ENCODE assay signal across 1 cellular context in genomic region chr6:159038914-159039884, GRCh38.
TF ChIP-seq lines count a peak whose summit lies in the region.

No MANE protein-coding gene starts in this region.

TF ChIP-seq in GM12878, 131 proteins besides CTCF, POLR2A, EP300 and RAD21 (continued from another document and continues in another):
- TF ChIP-seq ZBTB40 (IDR thresholded peaks at IDR 0.05; ENCODE audit: borderline replicate concordance) = peak; percentile 69; the same call in 1 of the 2 replicates
- TF ChIP-seq SMARCA5 (IDR thresholded peaks at IDR 0.05) = peak; percentile 84; the same call in 1 of the 2 replicates
- peak; percentile 89 for TF ChIP-seq NBN (IDR thresholded peaks at IDR 0.05)
- no peak for TF ChIP-seq POLR2AphosphoS2 (IDR thresholded peaks at IDR 0.05; ENCODE audit: low read depth, low read length)
- TF ChIP-seq IKZF2 (IDR thresholded peaks at IDR 0.05) = peak; percentile 97
- no peak for TF ChIP-seq SMC3 (IDR thresholded peaks at IDR 0.05; ENCODE audit: borderline replicate concordance, low read length)
- peak; percentile 98 for TF ChIP-seq MTA2 (IDR thresholded peaks at IDR 0.05; ENCODE audit: low read depth)
- TF ChIP-seq, protein P1, sequence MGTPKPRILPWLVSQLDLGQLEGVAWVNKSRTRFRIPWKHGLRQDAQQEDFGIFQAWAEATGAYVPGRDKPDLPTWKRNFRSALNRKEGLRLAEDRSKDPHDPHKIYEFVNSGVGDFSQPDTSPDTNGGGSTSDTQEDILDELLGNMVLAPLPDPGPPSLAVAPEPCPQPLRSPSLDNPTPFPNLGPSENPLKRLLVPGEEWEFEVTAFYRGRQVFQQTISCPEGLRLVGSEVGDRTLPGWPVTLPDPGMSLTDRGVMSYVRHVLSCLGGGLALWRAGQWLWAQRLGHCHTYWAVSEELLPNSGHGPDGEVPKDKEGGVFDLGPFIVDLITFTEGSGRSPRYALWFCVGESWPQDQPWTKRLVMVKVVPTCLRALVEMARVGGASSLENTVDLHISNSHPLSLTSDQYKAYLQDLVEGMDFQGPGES (IDR thresholded peaks at IDR 0.05) = no peak
- TF ChIP-seq SP1 (IDR thresholded peaks at IDR 0.05; ENCODE audit: low read depth, low read length) = peak; percentile 21
- TF ChIP-seq, protein P2, sequence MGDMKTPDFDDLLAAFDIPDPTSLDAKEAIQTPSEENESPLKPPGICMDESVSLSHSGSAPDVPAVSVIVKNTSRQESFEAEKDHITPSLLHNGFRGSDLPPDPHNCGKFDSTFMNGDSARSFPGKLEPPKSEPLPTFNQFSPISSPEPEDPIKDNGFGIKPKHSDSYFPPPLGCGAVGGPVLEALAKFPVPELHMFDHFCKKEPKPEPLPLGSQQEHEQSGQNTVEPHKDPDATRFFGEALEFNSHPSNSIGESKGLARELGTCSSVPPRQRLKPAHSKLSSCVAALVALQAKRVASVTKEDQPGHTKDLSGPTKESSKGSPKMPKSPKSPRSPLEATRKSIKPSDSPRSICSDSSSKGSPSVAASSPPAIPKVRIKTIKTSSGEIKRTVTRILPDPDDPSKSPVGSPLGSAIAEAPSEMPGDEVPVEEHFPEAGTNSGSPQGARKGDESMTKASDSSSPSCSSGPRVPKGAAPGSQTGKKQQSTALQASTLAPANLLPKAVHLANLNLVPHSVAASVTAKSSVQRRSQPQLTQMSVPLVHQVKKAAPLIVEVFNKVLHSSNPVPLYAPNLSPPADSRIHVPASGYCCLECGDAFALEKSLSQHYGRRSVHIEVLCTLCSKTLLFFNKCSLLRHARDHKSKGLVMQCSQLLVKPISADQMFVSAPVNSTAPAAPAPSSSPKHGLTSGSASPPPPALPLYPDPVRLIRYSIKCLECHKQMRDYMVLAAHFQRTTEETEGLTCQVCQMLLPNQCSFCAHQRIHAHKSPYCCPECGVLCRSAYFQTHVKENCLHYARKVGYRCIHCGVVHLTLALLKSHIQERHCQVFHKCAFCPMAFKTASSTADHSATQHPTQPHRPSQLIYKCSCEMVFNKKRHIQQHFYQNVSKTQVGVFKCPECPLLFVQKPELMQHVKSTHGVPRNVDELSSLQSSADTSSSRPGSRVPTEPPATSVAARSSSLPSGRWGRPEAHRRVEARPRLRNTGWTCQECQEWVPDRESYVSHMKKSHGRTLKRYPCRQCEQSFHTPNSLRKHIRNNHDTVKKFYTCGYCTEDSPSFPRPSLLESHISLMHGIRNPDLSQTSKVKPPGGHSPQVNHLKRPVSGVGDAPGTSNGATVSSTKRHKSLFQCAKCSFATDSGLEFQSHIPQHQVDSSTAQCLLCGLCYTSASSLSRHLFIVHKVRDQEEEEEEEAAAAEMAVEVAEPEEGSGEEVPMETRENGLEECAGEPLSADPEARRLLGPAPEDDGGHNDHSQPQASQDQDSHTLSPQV (IDR thresholded peaks at IDR 0.05) = 0 out of 2 replicates have a peak, but pooled peaks have one; percentile 10
- no peak for TF ChIP-seq PRDM15 (CRISPR knock-in tag; IDR thresholded peaks at IDR 0.05)
- peak; percentile 92; the same call in 1 of the 2 replicates for TF ChIP-seq MTA3 (IDR thresholded peaks at IDR 0.05; ENCODE audit: borderline replicate concordance, low read length)
- TF ChIP-seq MAX (IDR thresholded peaks at IDR 0.05; ENCODE audit: low read depth, low read length) = no peak
- TF ChIP-seq, protein P3, sequence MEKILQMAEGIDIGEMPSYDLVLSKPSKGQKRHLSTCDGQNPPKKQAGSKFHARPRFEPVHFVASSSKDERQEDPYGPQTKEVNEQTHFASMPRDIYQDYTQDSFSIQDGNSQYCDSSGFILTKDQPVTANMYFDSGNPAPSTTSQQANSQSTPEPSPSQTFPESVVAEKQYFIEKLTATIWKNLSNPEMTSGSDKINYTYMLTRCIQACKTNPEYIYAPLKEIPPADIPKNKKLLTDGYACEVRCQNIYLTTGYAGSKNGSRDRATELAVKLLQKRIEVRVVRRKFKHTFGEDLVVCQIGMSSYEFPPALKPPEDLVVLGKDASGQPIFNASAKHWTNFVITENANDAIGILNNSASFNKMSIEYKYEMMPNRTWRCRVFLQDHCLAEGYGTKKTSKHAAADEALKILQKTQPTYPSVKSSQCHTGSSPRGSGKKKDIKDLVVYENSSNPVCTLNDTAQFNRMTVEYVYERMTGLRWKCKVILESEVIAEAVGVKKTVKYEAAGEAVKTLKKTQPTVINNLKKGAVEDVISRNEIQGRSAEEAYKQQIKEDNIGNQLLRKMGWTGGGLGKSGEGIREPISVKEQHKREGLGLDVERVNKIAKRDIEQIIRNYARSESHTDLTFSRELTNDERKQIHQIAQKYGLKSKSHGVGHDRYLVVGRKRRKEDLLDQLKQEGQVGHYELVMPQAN (conservative IDR thresholded peaks at IDR 0.05) = no peak; the same call in 1 of the 2 replicates
- TF ChIP-seq MYC (IDR thresholded peaks at IDR 0.05; ENCODE audit: insufficient read depth, insufficient read length, insufficient replicate concordance, low read length, severe bottlenecking) = no peak
- TF ChIP-seq TCF7 (IDR thresholded peaks at IDR 0.05; ENCODE audit: borderline replicate concordance) = peak; percentile 13; the same call in 1 of the 2 replicates
- peak; percentile 95 for TF ChIP-seq NFIC (IDR thresholded peaks at IDR 0.05; ENCODE audit: low read depth, low read length)
- no peak for TF ChIP-seq E2F8 (IDR thresholded peaks at IDR 0.05; ENCODE audit: low read depth, partially characterized antibody)
- TF ChIP-seq GATAD2B (conservative IDR thresholded peaks at IDR 0.05; ENCODE audit: low read depth) = peak; percentile 60; the same call in 1 of the 2 replicates
- peak; percentile 73; the same call in 2 of the 3 replicates for TF ChIP-seq POU2F2 (IDR thresholded peaks at IDR 0.05; ENCODE audit: borderline replicate concordance, low read depth, low read length)
- no peak for TF ChIP-seq E2F4 (IDR thresholded peaks at IDR 0.05; ENCODE audit: low read depth, low read length)
- TF ChIP-seq TAF1 (IDR thresholded peaks at IDR 0.05; ENCODE audit: borderline replicate concordance, low read depth, low read length) = no peak
- TF ChIP-seq USF1 (IDR thresholded peaks at IDR 0.05; ENCODE audit: borderline replicate concordance, extremely low read length, insufficient read depth, low read depth, low read length) = no peak
- TF ChIP-seq, protein P4, sequence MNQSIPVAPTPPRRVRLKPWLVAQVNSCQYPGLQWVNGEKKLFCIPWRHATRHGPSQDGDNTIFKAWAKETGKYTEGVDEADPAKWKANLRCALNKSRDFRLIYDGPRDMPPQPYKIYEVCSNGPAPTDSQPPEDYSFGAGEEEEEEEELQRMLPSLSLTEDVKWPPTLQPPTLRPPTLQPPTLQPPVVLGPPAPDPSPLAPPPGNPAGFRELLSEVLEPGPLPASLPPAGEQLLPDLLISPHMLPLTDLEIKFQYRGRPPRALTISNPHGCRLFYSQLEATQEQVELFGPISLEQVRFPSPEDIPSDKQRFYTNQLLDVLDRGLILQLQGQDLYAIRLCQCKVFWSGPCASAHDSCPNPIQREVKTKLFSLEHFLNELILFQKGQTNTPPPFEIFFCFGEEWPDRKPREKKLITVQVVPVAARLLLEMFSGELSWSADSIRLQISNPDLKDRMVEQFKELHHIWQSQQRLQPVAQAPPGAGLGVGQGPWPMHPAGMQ (IDR thresholded peaks at IDR 0.05; ENCODE audit: borderline replicate concordance) = no peak
- no peak for TF ChIP-seq SREBF1 (IDR thresholded peaks at IDR 0.05; ENCODE audit: low read length)
- no peak for TF ChIP-seq PAX8 (IDR thresholded peaks at IDR 0.05)
- TF ChIP-seq NR2C1 (IDR thresholded peaks at IDR 0.05) = peak; percentile 32; the same call in 1 of the 2 replicates
- peak; percentile 93 for TF ChIP-seq JUNB (IDR thresholded peaks at IDR 0.05)
- 0 out of 2 replicates have a peak, but pooled peaks have one; percentile 54 for TF ChIP-seq EZH2 (IDR thresholded peaks at IDR 0.05; ENCODE audit: borderline replicate concordance, control insufficient read depth, low read depth, low read length)
- no peak for TF ChIP-seq ZNF384 (IDR thresholded peaks at IDR 0.05; ENCODE audit: borderline replicate concordance, low read depth, low read length)
- TF ChIP-seq SMAD5 (IDR thresholded peaks at IDR 0.05; ENCODE audit: low read depth) = no peak
